In the genomic region with DNA sequence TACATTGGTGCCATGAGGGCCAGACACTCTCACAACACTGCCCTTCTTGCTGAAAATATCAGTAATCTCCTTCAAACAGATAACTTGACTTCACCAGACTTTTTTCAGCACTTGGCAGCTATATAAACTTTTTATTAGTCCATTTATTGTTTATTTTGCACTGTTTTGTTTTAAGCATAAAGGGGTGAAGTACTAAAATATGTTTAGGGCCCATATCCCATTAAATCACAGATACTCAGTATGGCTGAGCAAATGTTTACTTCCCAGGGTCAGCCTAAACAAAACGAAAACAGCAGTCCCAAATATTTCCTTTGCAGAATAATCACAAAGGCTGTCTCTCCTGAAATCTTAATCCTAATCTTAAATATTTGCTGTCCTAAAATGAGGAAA, we compare ENCODE assay signal across 29 cellular contexts.
DNase-seq lines count a peak whose midpoint lies in the region; ATAC-seq, FAIRE-seq and TF ChIP-seq lines count a peak whose summit lies in the region.
"Had no signal": no experiment of that assay in that cellular context is flagged by ENCODE, and none has a peak within 500 bp of the region (broad histone marks: within the 10 kb centered on the region; RNA-seq: fewer than 3 reads in every experiment).

No MANE protein-coding gene starts in this region.

- in situ Hi-C loops in mammary epithelial cell (cut with MboI; ENCODE audit: low sequenced_read_pairs in 2 of 2) = loop anchor here (10.0 to 25.0 kb wide), 4 partner anchors 157 to 1020 kb away; a partner anchor contains a TSS

- no peak overlapping the region for H3K4me3 ChIP-seq in mammary epithelial cell (replicated peaks in 1 of 3; ENCODE audit: insufficient read depth in 1 of 3, low read depth in 2 of 3, low read length in 3 of 3)
- H3K4me3 ChIP-seq: ascending aorta, skin epidermis had no signal

- peaks cover 36% of the 10 kb centered on the region for H3K4me1 ChIP-seq in mammary epithelial cell (ENCODE audit: insufficient read depth, low read length)

- peaks cover 9% of the 10 kb centered on the region for H3K9me3 Mint-ChIP-seq in mesothelial cell of epicardium
- H3K9me3 Mint-ChIP-seq: activated CD4-positive, alpha-beta T cell treated with anti-CD3 and anti-CD28 coated beads, Interleukin-2, amount 10 ng/mL, durations not matched to agents 24 days and 14 days; T-helper 1 cell treated with Interleukin-12 subunit alpha and Interleukin-12 subunit beta and Interleukin-4 antibody, amounts not matched to agents 30 μg/mL and 1 μg/mL, for 36 hours had no signal

- dilution Hi-C loops in mammary epithelial cell (cut with HindIII; ENCODE audit: low sequenced_read_pairs) = no loop called here

- no peak for TF ChIP-seq CTCF in C4-2B (conservative IDR thresholded peaks at IDR 0.05)
- no peak for TF ChIP-seq CTCF in mammary epithelial cell (conservative IDR thresholded peaks at IDR 0.05 in 1 of 2, IDR thresholded peaks at IDR 0.05 in 1 of 2; ENCODE audit: extremely low read depth in 1 of 2, insufficient read depth in 1 of 2, low read depth in 1 of 2, low read length in 2 of 2)
- no peak for TF ChIP-seq CTCF in mesothelial cell of epicardium (IDR thresholded peaks at IDR 0.05; ENCODE audit: unreplicated experiment)
- TF ChIP-seq CTCF in D721Med (IDR thresholded peaks at IDR 0.05; ENCODE audit: insufficient read depth, missing control alignments) = no peak

- no peaks in the 10 kb centered on the region for H3K79me2 ChIP-seq in mammary epithelial cell (ENCODE audit: insufficient read depth, low read length)

- H2AFZ ChIP-seq in mammary epithelial cell (ENCODE audit: low read depth, low read length) = peak overlapping the region; percentile 91

- peaks cover 2% of the 10 kb centered on the region for H3K36me3 Mint-ChIP-seq in mesothelial cell of epicardium
- H3K36me3 Mint-ChIP-seq: activated CD8-positive, alpha-beta memory T cell treated with anti-CD3 and anti-CD28 coated beads, Interleukin-2, amount 10 ng/mL, durations not matched to agents 7 days and 5 days; activated naive CD4-positive, alpha-beta T cell treated with anti-CD3 and anti-CD28 coated beads, Interleukin-2, amount 50 U/mL, for 72 hours; stimulated activated memory B cell treated with anti-CD40 and anti-IgM and Interleukin-4, amounts not matched to agents 10 μg/mL and 1 μg/mL and 100 μg/mL, for 72 hours had no signal

- no peaks in the 10 kb centered on the region for H3K36me3 ChIP-seq in mammary epithelial cell (ENCODE audit: insufficient read depth, low read length)
- H3K36me3 ChIP-seq: ascending aorta had no signal

- H3K9me3 ChIP-seq in mammary epithelial cell (replicated peaks; ENCODE audit: insufficient read depth, low read length) = no peaks in the 10 kb centered on the region
- H3K9me3 ChIP-seq: ascending aorta had no signal

- DNase-seq in OCI-M1 (lab: John Stamatoyannopoulos, UW) = peak; percentile 24
- DNase-seq in mammary epithelial cell = no peak
- no peak for DNase-seq in mesothelial cell of epicardium (ENCODE audit: low spot score in 2 of 2, unreplicated experiment in 2 of 2)
- no peak for DNase-seq in NOMO-1 treated with dmso at 0.1 percent for 144 hours (lab: John Stamatoyannopoulos, UW; ENCODE audit: unreplicated experiment)
- no peak for DNase-seq in erythroblast (lab: John Stamatoyannopoulos, UW)
- no peak for DNase-seq in D721Med (ENCODE audit: insufficient read length, low spot score)
- DNase-seq: activated CD8-positive, alpha-beta memory T cell treated with anti-CD3 and anti-CD28 coated beads, Interleukin-2, amount 10 ng/mL, durations not matched to agents 7 days and 5 days; CD4-positive, alpha-beta T cell; DMS153; effector CD4-positive, alpha-beta T cell; glutamatergic neuron; midbrain; NCI-H1694 treated with DMSO at 0.1 percent for 48 hours; NCI-H526; nephron progenitor cell; SHP77; stimulated activated CD4-positive, alpha-beta T cell treated with anti-CD3 and anti-CD28 coated beads, Interleukin-2, amount 100 ng/mL, for 24 hours had no signal

- H3K9ac ChIP-seq in mammary epithelial cell (ENCODE audit: insufficient read depth, low read length) = peak overlapping the region; percentile 87
- H3K9ac ChIP-seq: KMS-11 had no signal

- H3K4me1 Mint-ChIP-seq in mesothelial cell of epicardium = peaks cover 56% of the 10 kb centered on the region
- H3K4me1 Mint-ChIP-seq: activated CD4-positive, alpha-beta T cell treated with anti-CD3 and anti-CD28 coated beads, Interleukin-2, amount 10 ng/mL, durations not matched to agents 24 days and 14 days; activated CD8-positive, alpha-beta memory T cell treated with anti-CD3 and anti-CD28 coated beads, Interleukin-2, amount 10 ng/mL, durations not matched to agents 7 days and 5 days; stimulated activated memory B cell treated with anti-CD40 and anti-IgM and Interleukin-4, amounts not matched to agents 10 μg/mL and 1 μg/mL and 100 μg/mL, for 72 hours had no signal

- CTCF ChIA-PET in mammary epithelial cell (lab: Charles Lee; ENCODE audit: low non-redundant PET) = no interaction called here

- H3K27ac ChIP-seq in C4-2B = peak overlapping the region; percentile 44; the same call in 1 of the 2 replicates
- H3K27ac ChIP-seq in mammary epithelial cell (ENCODE audit: insufficient read depth, low read depth, low read length) = peak overlapping the region; percentile 95
- H3K27ac ChIP-seq: ascending aorta, KMS-11 had no signal

- BruUV-seq in mammary epithelial cell (replicated peaks; lab: Mats Ljungman, UMichigan) = no TSS peak

- H3K4me3 Mint-ChIP-seq in mesothelial cell of epicardium = no peak overlapping the region
- H3K4me3 Mint-ChIP-seq: activated CD4-positive, alpha-beta T cell treated with anti-CD3 and anti-CD28 coated beads, Interleukin-2, amount 10 ng/mL, durations not matched to agents 24 days and 14 days; activated CD8-positive, alpha-beta memory T cell treated with anti-CD3 and anti-CD28 coated beads, Interleukin-2, amount 10 ng/mL, durations not matched to agents 7 days and 5 days; CD4-positive, alpha-beta T cell; nephron progenitor cell; stimulated activated memory B cell treated with anti-CD40 and anti-IgM and Interleukin-4, amounts not matched to agents 10 μg/mL and 1 μg/mL and 100 μg/mL, for 72 hours; T-helper 1 cell treated with Interleukin-12 subunit alpha and Interleukin-12 subunit beta and Interleukin-4 antibody, amounts not matched to agents 30 μg/mL and 1 μg/mL, for 36 hours had no signal

- H3K27ac Mint-ChIP-seq in mesothelial cell of epicardium = peak overlapping the region; percentile 92
- H3K27ac Mint-ChIP-seq: activated CD4-positive, alpha-beta T cell treated with anti-CD3 and anti-CD28 coated beads, Interleukin-2, amount 10 ng/mL, durations not matched to agents 24 days and 14 days; activated CD8-positive, alpha-beta memory T cell treated with anti-CD3 and anti-CD28 coated beads, Interleukin-2, amount 10 ng/mL, durations not matched to agents 7 days and 5 days; activated naive CD4-positive, alpha-beta T cell treated with anti-CD3 and anti-CD28 coated beads, Interleukin-2, amount 50 U/mL, for 72 hours; CD4-positive, alpha-beta T cell; progenitor cell of endocrine pancreas; stimulated activated memory B cell treated with anti-CD40 and anti-IgM and Interleukin-4, amounts not matched to agents 10 μg/mL and 1 μg/mL and 100 μg/mL, for 72 hours; T-helper 1 cell treated with Interleukin-12 subunit alpha and Interleukin-12 subunit beta and Interleukin-4 antibody, amounts not matched to agents 30 μg/mL and 1 μg/mL, for 36 hours had no signal

- no peak for ATAC-seq in HG02852 (IDR thresholded peaks at IDR 0.05; ENCODE audit: unreplicated experiment)
- ATAC-seq: activated CD8-positive, alpha-beta memory T cell treated with anti-CD3 and anti-CD28 coated beads, Interleukin-2, amount 10 ng/mL, durations not matched to agents 7 days and 5 days; activated naive CD4-positive, alpha-beta T cell treated with anti-CD3 and anti-CD28 coated beads, Interleukin-2, amount 50 U/mL, for 72 hours; left colon; stimulated activated memory B cell treated with anti-CD40 and anti-IgM and Interleukin-4, amounts not matched to agents 10 μg/mL and 1 μg/mL and 100 μg/mL, for 72 hours had no signal

- peak overlapping the region; percentile 77 for H3K4me2 ChIP-seq in mammary epithelial cell (ENCODE audit: insufficient read depth, low read depth, low read length)
- H3K4me2 ChIP-seq: KMS-11 had no signal

- no peaks in the 10 kb centered on the region for H3K27me3 ChIP-seq in mammary epithelial cell (ENCODE audit: insufficient read depth, low read length)
- H3K27me3 ChIP-seq: ascending aorta had no signal

- 13% methylated on average over 1 of the region's 1 CpG for WGBS in mammary epithelial cell (ENCODE audit: low coverage, missing lambda C conversion rate)

- intact Hi-C loops in mammary epithelial cell (cut with micrococcal nuclease) = loop anchor here (2.0 to 5.0 kb wide), 4 partner anchors 147 to 579 kb away; no protein-coding TSS in a partner anchor

- FAIRE-seq in D721Med (lab: Jason Lieb, UNC) = no peak
- FAIRE-seq: G401.6 had no signal

- TF ChIP-seq POLR2A in erythroblast (IDR thresholded peaks at IDR 0.05; ENCODE audit: low read length) = no peak

- H4K20me1 ChIP-seq in mammary epithelial cell (ENCODE audit: insufficient read depth, low read length) = no peaks in the 10 kb centered on the region

- no peaks in the 10 kb centered on the region for H3K27me3 Mint-ChIP-seq in mesothelial cell of epicardium (ENCODE audit: low read depth)
- H3K27me3 Mint-ChIP-seq: activated CD4-positive, alpha-beta T cell treated with anti-CD3 and anti-CD28 coated beads, Interleukin-2, amount 10 ng/mL, durations not matched to agents 24 days and 14 days; activated CD8-positive, alpha-beta memory T cell treated with anti-CD3 and anti-CD28 coated beads, Interleukin-2, amount 10 ng/mL, durations not matched to agents 7 days and 5 days; CD4-positive, alpha-beta T cell; progenitor cell of endocrine pancreas; stimulated activated memory B cell treated with anti-CD40 and anti-IgM and Interleukin-4, amounts not matched to agents 10 μg/mL and 1 μg/mL and 100 μg/mL, for 72 hours had no signal
